20 cellular contexts compared by ENCODE assay signal in the genomic region with DNA sequence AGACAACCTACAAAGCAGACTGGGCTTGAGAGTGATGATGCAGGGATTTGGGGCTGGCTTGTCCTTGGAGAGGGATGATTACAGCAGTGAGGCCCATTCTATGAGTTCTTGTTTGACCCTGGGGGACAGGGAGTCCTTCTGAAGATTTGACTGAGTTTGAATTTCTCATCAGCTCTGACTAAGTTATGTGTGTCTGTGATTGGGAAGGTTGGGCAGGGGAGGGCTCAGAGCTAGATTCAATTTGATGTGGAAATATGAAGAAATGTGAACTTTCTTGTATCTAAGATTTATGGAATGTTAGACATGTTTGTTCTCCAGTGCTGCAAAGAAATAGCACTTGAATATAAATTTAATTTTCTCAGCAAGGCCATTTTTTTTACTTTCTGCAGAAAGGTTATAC. TPM values are rescaled to one million over a fixed set of nuclear protein-coding genes. Genes with fewer than 3 reads are reported as not detected.
DNase-seq lines count a peak whose midpoint lies in the region; ATAC-seq and TF ChIP-seq lines count a peak whose summit lies in the region.
"Had no signal": no experiment of that assay in that cellular context is flagged by ENCODE, and none has a peak within 500 bp of the region (broad histone marks: within the 10 kb centered on the region; RNA-seq: fewer than 3 reads in every experiment).

No MANE protein-coding gene starts in this region.

- no peaks in the 10 kb centered on the region for H3K9me2 ChIP-seq in GM23248 (ENCODE audit: insufficient read depth)

- TF ChIP-seq CTCF in osteocyte (IDR thresholded peaks at IDR 0.05), result no peak

- H3K4me3 ChIP-seq in GM23248, result no peak overlapping the region
- H3K4me3 ChIP-seq: A549 had no signal

- H3K9me3 Mint-ChIP-seq in osteocyte (ENCODE audit: unreplicated experiment), result peaks cover 16% of the 10 kb centered on the region
- peaks cover 8 to 27% of the 10 kb centered on the region in 2 donors for H3K9me3 Mint-ChIP-seq in stimulated activated naive B cell treated with anti-CD40 and anti-IgM and Interleukin-4, amounts not matched to agents 10 μg/mL and 1 μg/mL and 100 μg/mL, for 72 hours

- peaks cover 35% of the 10 kb centered on the region for H3F3A ChIP-seq in GM23248 (ENCODE audit: insufficient read depth)

- no peaks in the 10 kb centered on the region for H3K27me3 ChIP-seq in GM23248 (replicated peaks; ENCODE audit: insufficient read depth)

- H3K36me3 ChIP-seq in GM23248 (ENCODE audit: low read depth), result no peaks in the 10 kb centered on the region

- in situ Hi-C loops in GM23248 (cut with MboI), result no loop called here

- H3K27ac Mint-ChIP-seq in osteocyte (ENCODE audit: unreplicated experiment), result peak overlapping the region; percentile 12
- no peak overlapping the region for H3K27ac Mint-ChIP-seq in stimulated activated naive B cell treated with anti-CD40 and anti-IgM and Interleukin-4, amounts not matched to agents 10 μg/mL and 1 μg/mL and 100 μg/mL, for 72 hours
- H3K27ac Mint-ChIP-seq: IgD-negative memory B cell had no signal

- peaks cover 37% of the 10 kb centered on the region for H3K4me1 ChIP-seq in GM23248 (ENCODE audit: insufficient read depth)
- H3K4me1 ChIP-seq: A549 had no signal

- H3K9me3 ChIP-seq in GM23248 (ENCODE audit: low read depth), result no peaks in the 10 kb centered on the region

- H3K4me3 Mint-ChIP-seq in osteocyte (ENCODE audit: unreplicated experiment), result no peak overlapping the region
- no peak overlapping the region for H3K4me3 Mint-ChIP-seq in stimulated activated naive B cell treated with anti-CD40 and anti-IgM and Interleukin-4, amounts not matched to agents 10 μg/mL and 1 μg/mL and 100 μg/mL, for 72 hours
- H3K4me3 Mint-ChIP-seq: IgD-negative memory B cell had no signal

- H3K9ac ChIP-seq in GM23248, result no peak overlapping the region

- H3K4me2 ChIP-seq in GM23248 (ENCODE audit: unreplicated experiment), result no peak overlapping the region
- H3K4me2 ChIP-seq: A549 had no signal

- ATAC-seq in stimulated activated naive B cell treated with anti-CD40 and anti-IgM and Interleukin-4, amounts not matched to agents 10 μg/mL and 1 μg/mL and 100 μg/mL, for 72 hours (replicated peaks), result no peak
- ATAC-seq: A549 had no signal

- DNase-seq in GM23248, result peak; percentile 27
- DNase-seq in amniotic epithelial cell (ENCODE audit: low read depth), result peak; percentile 82
- peak; percentile 37 for DNase-seq in fibroblast of peridontal ligament (ENCODE audit: extremely low read depth)
- no peak for DNase-seq in osteocyte (ENCODE audit: extremely low spot score, unreplicated experiment)
- DNase-seq in stimulated activated naive B cell treated with anti-CD40 and anti-IgM and Interleukin-4, amounts not matched to agents 10 μg/mL and 1 μg/mL and 100 μg/mL, for 72 hours, result no peak
- DNase-seq in NCI-H1092 (lab: John Stamatoyannopoulos, UW), result no peak
- DNase-seq in NCI-H1694 (lab: John Stamatoyannopoulos, UW), result no peak
- DNase-seq in activated CD4-positive, alpha-beta T cell treated with anti-CD3 and anti-CD28 coated beads, Interleukin-2, amount 50 U/mL, for 4 hours, result no peak
- DNase-seq: AML-193, COR-L47, Kasumi-1, NCI-H1105 treated with DMSO at 0.1 percent for 48 hours, NCI-H2029, NCI-H2171, NCI-H748 treated with DMSO at 0.1 percent for 48 hours, OCI-M1, RPMI8226 had no signal

- no peaks in the 10 kb centered on the region for H3K27me3 Mint-ChIP-seq in osteocyte (ENCODE audit: unreplicated experiment)
- peaks cover 11 to 28% of the 10 kb centered on the region in 2 donors for H3K27me3 Mint-ChIP-seq in stimulated activated naive B cell treated with anti-CD40 and anti-IgM and Interleukin-4, amounts not matched to agents 10 μg/mL and 1 μg/mL and 100 μg/mL, for 72 hours

- peak overlapping the region; percentile 86 for H3K27ac ChIP-seq in GM23248
- H3K27ac ChIP-seq: A549 had no signal

- no peak overlapping the region for H2AFZ ChIP-seq in GM23248

- no peaks in the 10 kb centered on the region for H3K79me2 ChIP-seq in GM23248 (ENCODE audit: insufficient read depth)

- peaks cover 5% of the 10 kb centered on the region for H3K36me3 Mint-ChIP-seq in osteocyte (ENCODE audit: unreplicated experiment)
- H3K36me3 Mint-ChIP-seq in stimulated activated naive B cell treated with anti-CD40 and anti-IgM and Interleukin-4, amounts not matched to agents 10 μg/mL and 1 μg/mL and 100 μg/mL, for 72 hours, result peaks cover 4 to 10% of the 10 kb centered on the region in 2 donors

- peaks cover 48% of the 10 kb centered on the region for H3K4me1 Mint-ChIP-seq in osteocyte (ENCODE audit: unreplicated experiment)
- H3K4me1 Mint-ChIP-seq in stimulated activated naive B cell treated with anti-CD40 and anti-IgM and Interleukin-4, amounts not matched to agents 10 μg/mL and 1 μg/mL and 100 μg/mL, for 72 hours, result peaks cover 4 to 6% of the 10 kb centered on the region in 2 donors

- no peaks in the 10 kb centered on the region for H4K20me1 ChIP-seq in GM23248 (ENCODE audit: insufficient read depth)

RNA-seq across cellular contexts. Expression of gene IL1R2, which starts 19.9 kb away (rescaled TPM):
- total RNA-seq in GM23248 (2014; rRNA removed; shearing (Covaris generic)), result 0.22 TPM in 1 of 2 replicates, not detected in the other
- polyA plus RNA-seq in GM23248 (2016; fragmentation: Nextera tagmentation; extraction: Ambion mirVana), result 0.85 and 1.2 TPM in 2 replicates
- not detected in 2 replicates for total RNA-seq in osteocyte
- total RNA-seq: Daoy had no signal
- polyA plus RNA-seq: IgD-negative memory B cell had no signal

Comparison
In these comparisons a context has a peak if more than half of its experiments do, and no peak if none do; other contexts are left out.
1. DNase-seq: peak in GM23248 (single experiment), amniotic epithelial cell (single experiment) and fibroblast of peridontal ligament (single experiment); none in osteocyte (single experiment), stimulated activated naive B cell treated with anti-CD40 and anti-IgM and Interleukin-4, amounts not matched to agents 10 μg/mL and 1 μg/mL and 100 μg/mL, for 72 hours (single experiment), NCI-H1092 (single experiment), NCI-H1694 (single experiment) and activated CD4-positive, alpha-beta T cell treated with anti-CD3 and anti-CD28 coated beads, Interleukin-2, amount 50 U/mL, for 4 hours (0 of 2).